ENCODE assay signal across 8 cellular contexts in the genomic region with DNA sequence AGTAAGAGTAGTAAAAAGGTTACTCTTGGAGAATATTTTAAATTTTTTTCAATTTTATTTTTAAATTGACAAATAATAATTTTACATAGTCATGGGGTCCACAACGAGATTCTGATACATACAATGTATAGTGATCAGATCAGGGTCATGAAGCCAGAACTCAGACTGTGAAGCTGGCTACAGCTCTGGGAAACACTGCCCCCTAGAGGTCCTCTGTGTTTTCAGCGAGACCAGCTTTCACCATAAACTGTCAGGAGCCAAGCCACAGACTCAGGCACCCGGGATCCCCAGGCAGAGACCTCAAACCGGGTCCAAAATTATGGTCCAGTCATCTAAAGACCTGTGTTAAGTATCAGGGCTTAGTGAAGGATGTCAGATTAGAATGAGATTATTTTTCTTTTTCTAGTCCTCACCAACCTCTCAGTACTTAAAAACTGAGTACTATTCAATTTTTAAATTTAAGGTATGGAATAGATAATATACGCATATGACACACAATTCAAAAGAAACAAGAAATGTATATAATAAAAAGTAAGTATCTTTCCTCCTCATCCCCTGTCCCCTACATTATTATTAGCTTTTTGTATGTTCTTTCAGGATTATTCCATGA.
DNase-seq lines count a peak whose midpoint lies in the region; ATAC-seq and TF ChIP-seq lines count a peak whose summit lies in the region.

No MANE protein-coding gene starts in this region.

- intact Hi-C loops in left ventricle myocardium inferior (cut with micrococcal nuclease) (no loop called here), cardiac septum (cut with DNase I) (no loop called here)

- no peak for DNase-seq in left ventricle myocardium inferior
- DNase-seq in cardiac septum (ENCODE audit: low spot score): no peak
- DNase-seq in NCI-H1105 (lab: John Stamatoyannopoulos, UW): peak; percentile 54
- DNase-seq in WERI-Rb-1: peak; percentile 81
- DNase-seq in glomerular endothelial cell (ENCODE audit: extremely low read depth, low read depth, low spot score): peak; percentile 27
- peak; percentile 13 for DNase-seq in smooth muscle cell of the brain vasculature (ENCODE audit: low read depth, low spot score)
- no peak for DNase-seq in cortex of kidney (lab: John Stamatoyannopoulos, UW)

- H3K27me3 ChIP-seq in left ventricle myocardium inferior (ENCODE audit: low read depth) (no peaks in the 10 kb centered on the region), WERI-Rb-1 (ENCODE audit: insufficient read depth, low read depth, severe bottlenecking) (no peaks in the 10 kb centered on the region)

- no peaks in the 10 kb centered on the region for H3K4me1 ChIP-seq in left ventricle myocardium inferior

- H3K27ac ChIP-seq in left ventricle myocardium inferior (replicated peaks): no peak overlapping the region
- no peak overlapping the region for H3K27ac ChIP-seq in WERI-Rb-1

- peak; percentile 60 for TF ChIP-seq CTCF in left ventricle myocardium inferior (IDR thresholded peaks at IDR 0.05; ENCODE audit: borderline replicate concordance)
- peak; percentile 82 for TF ChIP-seq CTCF in WERI-Rb-1 (IDR thresholded peaks at IDR 0.05; ENCODE audit: low read depth, low read length)

- no peaks in the 10 kb centered on the region for H3K36me3 ChIP-seq in left ventricle myocardium inferior
- H3K36me3 ChIP-seq in WERI-Rb-1: no peaks in the 10 kb centered on the region

- no peak overlapping the region for H3K4me3 ChIP-seq in left ventricle myocardium inferior
- no peak overlapping the region for H3K4me3 ChIP-seq in WERI-Rb-1 (ENCODE audit: low read depth, low read length)

- H3K9me3 ChIP-seq in left ventricle myocardium inferior (replicated peaks) (no peaks in the 10 kb centered on the region), WERI-Rb-1 (ENCODE audit: severe bottlenecking) (no peaks in the 10 kb centered on the region)

- ATAC-seq in HG02588 (IDR thresholded peaks at IDR 0.05; ENCODE audit: unreplicated experiment): peak; percentile 75

Comparison
In these comparisons a context has a peak if more than half of its experiments do, and no peak if none do; other contexts are left out.
1. DNase-seq: peak in NCI-H1105 (single experiment), WERI-Rb-1 (single experiment), glomerular endothelial cell (single experiment) and smooth muscle cell of the brain vasculature (single experiment); none in left ventricle myocardium inferior (single experiment), cardiac septum (single experiment) and cortex of kidney (single experiment).